ENCODE assay signal across 9 cellular contexts in the genomic region with DNA sequence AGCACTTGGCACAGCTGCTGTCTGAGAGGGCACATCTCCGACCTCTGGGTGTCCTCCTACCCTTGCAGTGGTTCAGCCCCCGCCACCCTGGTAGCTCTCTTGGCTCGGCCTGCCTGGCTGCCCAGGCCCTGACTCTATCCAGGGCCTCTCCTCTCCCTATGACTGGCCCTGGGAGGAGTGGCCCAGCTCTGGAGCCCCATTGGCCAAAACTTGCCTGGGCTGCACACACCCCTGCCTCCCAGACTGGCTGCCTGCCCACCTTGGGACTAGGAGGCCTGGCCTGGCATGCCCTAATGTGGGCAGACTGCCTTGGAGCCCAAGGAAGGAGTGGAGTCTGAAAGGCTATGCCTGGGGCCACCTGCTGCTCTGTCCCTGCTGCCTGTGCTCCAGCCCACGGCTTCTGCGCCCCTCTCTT. TPM values are rescaled to one million over a fixed set of nuclear protein-coding genes. Genes with fewer than 3 reads are reported as not detected.
DNase-seq lines count a peak whose midpoint lies in the region; ATAC-seq and TF ChIP-seq lines count a peak whose summit lies in the region.
"Had no signal": no experiment of that assay in that cellular context is flagged by ENCODE, and none has a peak within 500 bp of the region (broad histone marks: within the 10 kb centered on the region; RNA-seq: fewer than 3 reads in every experiment).

No MANE protein-coding gene starts in this region.

- in situ Hi-C loops in astrocyte of the cerebellum (cut with HindIII; ENCODE audit: low sequenced_read_pairs) = no loop called here

- no peaks in the 10 kb centered on the region for H4K20me1 ChIP-seq in hepatocyte (ENCODE audit: insufficient read depth, poor library complexity, severe bottlenecking)

- ATAC-seq in HG02763 (IDR thresholded peaks at IDR 0.05; ENCODE audit: unreplicated experiment) (no peak), HG02938 (IDR thresholded peaks at IDR 0.05; ENCODE audit: unreplicated experiment) (no peak)

- no peak overlapping the region for H3K4me2 ChIP-seq in hepatocyte

- H3K36me3 ChIP-seq in hepatocyte (replicated peaks; ENCODE audit: insufficient read depth, low read depth) = no peaks in the 10 kb centered on the region
- H3K36me3 ChIP-seq in stomach smooth muscle (ENCODE audit: control insufficient read depth in 2 of 2, insufficient read depth in 2 of 2, low read length in 2 of 2) = peaks cover 2 to 10% of the 10 kb centered on the region in 2 donors

- TF ChIP-seq CTCF in astrocyte of the cerebellum (IDR thresholded peaks at IDR 0.05; ENCODE audit: low read depth, low read length, missing control alignments) (no peak), hepatocyte (IDR thresholded peaks at IDR 0.05; ENCODE audit: poor library complexity) (no peak)

- H3K4me3 ChIP-seq in astrocyte of the cerebellum (ENCODE audit: low read depth, low read length) (no peak overlapping the region), hepatocyte (no peak overlapping the region), stomach smooth muscle (ENCODE audit: low read length in 2 of 2) (peak overlapping the region in 1 of 2 donors; percentile 29)

- WGBS in hepatocyte (ENCODE audit: low lambda C conversion rate, missing lambda C conversion rate) = 91% methylated on average over 5 of the region's 5 CpGs

- DNase-seq in HPDE6-E6E7 (ENCODE audit: extremely low spot score) = peak; percentile 99
- peak; percentile 19 for DNase-seq in astrocyte of the cerebellum (ENCODE audit: low read depth)
- DNase-seq in hepatocyte (ENCODE audit: low spot score) = peak; percentile 61
- DNase-seq in NCI-H146 treated with DMSO at 0.1 percent for 48 hours (lab: John Stamatoyannopoulos, UW; ENCODE audit: unreplicated experiment) = no peak
- DNase-seq in COLO668 (lab: John Stamatoyannopoulos, UW; ENCODE audit: unreplicated experiment) = no peak

- no peak overlapping the region for H2AFZ ChIP-seq in hepatocyte

- H3K9me3 ChIP-seq in hepatocyte (ENCODE audit: low read depth) (no peaks in the 10 kb centered on the region), stomach smooth muscle (ENCODE audit: control insufficient read depth in 2 of 2, low read length in 2 of 2) (peaks cover 0 to 3% of the 10 kb centered on the region in 2 donors)

- no peak overlapping the region for H3K27ac ChIP-seq in hepatocyte
- H3K27ac ChIP-seq in stomach smooth muscle (ENCODE audit: low read length) = peak overlapping the region; percentile 98

- no peaks in the 10 kb centered on the region for H3K79me2 ChIP-seq in hepatocyte

- H3K27me3 ChIP-seq in hepatocyte (no peaks in the 10 kb centered on the region), stomach smooth muscle (ENCODE audit: control insufficient read depth in 1 of 2, insufficient read depth in 2 of 2, low read length in 2 of 2) (no peaks in the 10 kb centered on the region)

- H3K4me1 ChIP-seq in hepatocyte (ENCODE audit: insufficient read depth) (peaks cover 15% of the 10 kb centered on the region), stomach smooth muscle (ENCODE audit: control insufficient read depth, insufficient read depth, low read length) (peaks cover 57% of the 10 kb centered on the region)

- H3K9me2 ChIP-seq in hepatocyte (replicated peaks; ENCODE audit: insufficient read depth) = no peaks in the 10 kb centered on the region

- peak overlapping the region; percentile 47 to 78 for H3K9ac ChIP-seq in stomach smooth muscle (ENCODE audit: low read length in 2 of 2)

RNA-seq across cellular contexts. Expression of gene ACOT11, which starts 33.6 kb away (rescaled TPM):
- 6.7 and 13.8 TPM in 2 replicates for total RNA-seq in hepatocyte
- 9.3 and 20.0 TPM in 2 replicates for polyA plus RNA-seq in hepatocyte

RNA-seq across cellular contexts. Expression of gene FAM151A, which starts 41.7 kb away (rescaled TPM):
- 9.8 and 15.7 TPM in 2 replicates for total RNA-seq in hepatocyte
- 5.0 and 13.5 TPM in 2 replicates for polyA plus RNA-seq in hepatocyte
- total RNA-seq: mononuclear cell had no signal

RNA-seq across cellular contexts. Expression of gene MROH7, which starts 60.0 kb away (rescaled TPM):
- total RNA-seq in hepatocyte = 0.68 and 0.87 TPM in 2 replicates
- 0.24 and 0.95 TPM in 2 replicates for polyA plus RNA-seq in hepatocyte

Comparison
In these comparisons a context has a peak if more than half of its experiments do, and no peak if none do; other contexts are left out.
1. DNase-seq: peak in HPDE6-E6E7 (single experiment), astrocyte of the cerebellum (single experiment) and hepatocyte (single experiment); none in NCI-H146 treated with DMSO at 0.1 percent for 48 hours (single experiment) and COLO668 (single experiment).